In genomic region chr7:40826419-40827216, GRCh38 we compare ENCODE assay signal across 11 cellular contexts.
A peak's percentile ranks its signal among the peaks of the same experiment; 100 is the strongest.
DNase-seq lines count a peak whose midpoint lies in the region; ATAC-seq and TF ChIP-seq lines count a peak whose summit lies in the region.
"Had no signal": no experiment of that assay in that cellular context is flagged by ENCODE, and none has a peak within 500 bp of the region (broad histone marks: within the 10 kb centered on the region; RNA-seq: fewer than 3 reads in every experiment).

No MANE protein-coding gene starts in this region.

- intact Hi-C loops in transverse colon (cut with DNase I; ENCODE audit: low total_unique reads): no loop called here

- no peak overlapping the region for H2AFZ ChIP-seq in smooth muscle cell (ENCODE audit: low read depth)
- H2AFZ ChIP-seq: PC-9 had no signal

- peak overlapping the region; percentile 83 for H3K27ac ChIP-seq in smooth muscle cell (ENCODE audit: low read depth)
- peak overlapping the region in 1 of 4 donors; percentile 20 for H3K27ac ChIP-seq in transverse colon
- peak overlapping the region in 2 of 4 donors; percentile 47 to 59 for H3K27ac ChIP-seq in Peyer's patch
- H3K27ac ChIP-seq: PC-9 had no signal

- peak overlapping the region; percentile 55 for H3K9ac ChIP-seq in smooth muscle cell (ENCODE audit: low read depth)

- peaks cover 30% of the 10 kb centered on the region for H3K4me1 ChIP-seq in smooth muscle cell (ENCODE audit: low read depth)
- H3K4me1 ChIP-seq in transverse colon: peaks cover 0 to 19% (median 11%) of the 10 kb centered on the region in 4 donors
- H3K4me1 ChIP-seq in Peyer's patch: peaks cover 0 to 11% (median 2%) of the 10 kb centered on the region in 4 donors

- TF ChIP-seq CTCF in astrocyte of the spinal cord (IDR thresholded peaks at IDR 0.05; ENCODE audit: low read depth, low read length) (no peak), smooth muscle cell (IDR thresholded peaks at IDR 0.05; ENCODE audit: borderline replicate concordance, insufficient read depth, poor library complexity, severe bottlenecking) (no peak), transverse colon (IDR thresholded peaks at IDR 0.05) (no peak), Peyer's patch (IDR thresholded peaks at IDR 0.05) (no peak)

- TF ChIP-seq POLR2A in transverse colon (IDR thresholded peaks at IDR 0.05) (no peak), Peyer's patch (IDR thresholded peaks at IDR 0.05) (no peak)

- no peaks in the 10 kb centered on the region for H4K20me1 ChIP-seq in smooth muscle cell (ENCODE audit: low read depth)

- no peaks in the 10 kb centered on the region for H3K9me3 ChIP-seq in smooth muscle cell (replicated peaks; ENCODE audit: low read depth)
- no peaks in the 10 kb centered on the region for H3K9me3 ChIP-seq in transverse colon
- no peaks in the 10 kb centered on the region for H3K9me3 ChIP-seq in Peyer's patch

- in situ Hi-C loops in astrocyte of the spinal cord (cut with HindIII; ENCODE audit: low sequenced_read_pairs): no loop called here
- in situ Hi-C loops in transverse colon (cut with MboI; ENCODE audit: low pct_ligation_motif_present in 1 of 4, low pct_unique_long_range_greater_than_20kb in 1 of 4, low sequenced_read_pairs in 3 of 4): no loop called here

- no peak overlapping the region for H3K4me3 ChIP-seq in astrocyte of the spinal cord (ENCODE audit: low read depth, low read length)
- H3K4me3 ChIP-seq in smooth muscle cell: no peak overlapping the region
- no peak overlapping the region for H3K4me3 ChIP-seq in transverse colon
- H3K4me3 ChIP-seq in Peyer's patch: no peak overlapping the region
- H3K4me3 ChIP-seq: PC-9 had no signal

- H3K4me2 ChIP-seq in smooth muscle cell: peak overlapping the region; percentile 40
- H3K4me2 ChIP-seq: PC-9 had no signal

- no peaks in the 10 kb centered on the region for H3K79me2 ChIP-seq in smooth muscle cell (ENCODE audit: low read depth)

- H3K36me3 ChIP-seq in smooth muscle cell (ENCODE audit: low read depth) (no peaks in the 10 kb centered on the region), transverse colon (no peaks in the 10 kb centered on the region), Peyer's patch (no peaks in the 10 kb centered on the region)

- ATAC-seq in HG02970 (IDR thresholded peaks at IDR 0.05; ENCODE audit: low FRiP score, unreplicated experiment): no peak

- TF ChIP-seq EP300 in transverse colon (IDR thresholded peaks at IDR 0.05; ENCODE audit: low read depth): no peak

- DNase-seq in HCEC 1CT: peak; percentile 38
- peak; percentile 58 for DNase-seq in astrocyte of the spinal cord (ENCODE audit: low read depth, low spot score)
- peak; percentile 25 for DNase-seq in iPS-NIHi11 (ENCODE audit: low spot score)
- DNase-seq in smooth muscle cell (lab: John Stamatoyannopoulos, UW; ENCODE audit: unreplicated experiment): no peak
- DNase-seq in DMS53 (lab: John Stamatoyannopoulos, UW): no peak
- DNase-seq in transverse colon: no peak
- DNase-seq in Peyer's patch: no peak
- DNase-seq: immature natural killer cell, NCI-H187 had no signal

- H3F3A ChIP-seq in smooth muscle cell (ENCODE audit: low read depth): peaks cover 5% of the 10 kb centered on the region

- H3K27me3 ChIP-seq in smooth muscle cell (ENCODE audit: low read depth) (no peaks in the 10 kb centered on the region), transverse colon (no peaks in the 10 kb centered on the region), Peyer's patch (no peaks in the 10 kb centered on the region)

- WGBS in smooth muscle cell (ENCODE audit: low lambda C conversion rate): 45% methylated on average over 3 of the region's 3 CpGs
- WGBS in transverse colon (ENCODE audit: low coverage in 1 of 2), 2 donors: 33 to 55% methylated on average over 3 of the region's 3 CpGs

Comparison
In these comparisons a context has a peak if more than half of its experiments do, and no peak if none do; other contexts are left out.
1. DNase-seq: peak in HCEC 1CT (single experiment), astrocyte of the spinal cord (single experiment) and iPS-NIHi11 (single experiment); none in smooth muscle cell (single experiment), DMS53 (single experiment), transverse colon (single experiment) and Peyer's patch (0 of 3).